1 cellular context compared by ENCODE assay signal in genomic region chr4:105088110-105088879, GRCh38.
TF ChIP-seq lines count a peak whose summit lies in the region.

No MANE protein-coding gene starts in this region.

TF ChIP-seq in GM23338, 12 proteins besides CTCF, POLR2A, EP300 and RAD21 (continued from another document):
- TF ChIP-seq REST (IDR thresholded peaks at IDR 0.05; ENCODE audit: unreplicated experiment) (no peak), JUNB (IDR thresholded peaks at IDR 0.05; ENCODE audit: unreplicated experiment) (no peak), CREB1 (CRISPR knock-in tag; IDR thresholded peaks at IDR 0.05; ENCODE audit: low read depth) (no peak)
